ENCODE assay signal across 24 cellular contexts in the genomic region with DNA sequence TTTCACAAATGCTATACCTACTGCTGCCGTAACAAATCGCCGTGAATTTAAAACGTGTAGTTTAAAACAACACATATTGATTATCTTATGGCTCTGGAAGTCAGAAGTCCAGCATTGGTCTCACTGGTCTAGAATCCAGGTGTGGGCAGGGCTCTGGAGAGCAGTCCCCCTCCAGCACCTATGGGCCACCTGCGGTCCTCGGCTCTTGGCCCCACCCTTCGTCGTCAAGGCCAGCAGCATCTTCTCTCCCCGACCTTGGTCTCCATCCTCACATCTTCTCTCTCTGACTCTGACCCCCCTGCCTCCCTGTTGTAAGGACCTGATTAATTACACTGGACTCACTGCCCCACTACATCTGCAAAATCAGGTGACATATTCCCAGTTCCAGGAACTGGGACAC.
"Had no signal": no experiment of that assay in that cellular context is flagged by ENCODE, and none has a peak within 500 bp of the region (broad histone marks: within the 10 kb centered on the region; RNA-seq: fewer than 3 reads in every experiment).

No MANE protein-coding gene starts in this region.

- H3K4me1 ChIP-seq: left lung, upper lobe of right lung had no signal

- DNase-seq: activated B cell treated with CpG ODN at 0.5 μM for 24 hours; activated CD4-positive, alpha-beta T cell treated with anti-CD3 and anti-CD28 coated beads for 36 hours; activated CD4-positive, alpha-beta T cell treated with anti-CD3 and anti-CD28 coated beads, Interleukin-2, amount 50 U/mL, for 4 hours; activated CD8-positive, alpha-beta memory T cell treated with anti-CD3 and anti-CD28 coated beads for 24 hours; activated CD8-positive, alpha-beta memory T cell treated with anti-CD3 and anti-CD28 coated beads, Interleukin-2, amount 50 U/mL, for 4 hours; activated naive CD4-positive, alpha-beta T cell; activated naive CD8-positive, alpha-beta T cell treated with anti-CD3 and anti-CD28 coated beads, Interleukin-2, amount 50 U/mL, for 24 hours; activated T-cell treated with anti-CD3 and anti-CD28 coated beads, Interleukin-2, amount 50 U/mL, for 24 hours; caudate nucleus; dermis blood vessel endothelial cell; effector CD8-positive, alpha-beta T cell; erythroblast; foreskin fibroblast; retina; stimulated activated CD4-positive, alpha-beta T cell treated with anti-CD3 and anti-CD28 coated beads, Interleukin-4, amount 100 ng/mL, for 24 hours; stimulated activated naive CD4-positive, alpha-beta T cell treated with Interleukin-2 at 50 U/mL for 16 hours; T1000; upper lobe of right lung had no signal

- H3K36me3 ChIP-seq: left lung, upper lobe of right lung had no signal

- H3K4me1 Mint-ChIP-seq: activated B cell treated with CpG ODN at 0.5 μM for 24 hours; activated CD4-positive, alpha-beta T cell treated with anti-CD3 and anti-CD28 coated beads for 36 hours; activated naive CD8-positive, alpha-beta T cell treated with anti-CD3 and anti-CD28 coated beads, Interleukin-2, amount 50 U/mL, for 24 hours; activated T-helper 17 cell treated with anti-CD3 and anti-CD28 coated beads, Interleukin-2, amount 50 U/mL, for 72 hours had no signal

- H3K27ac Mint-ChIP-seq: activated B cell treated with CpG ODN at 0.5 μM for 24 hours; activated CD4-positive, alpha-beta T cell treated with anti-CD3 and anti-CD28 coated beads for 36 hours; activated naive CD8-positive, alpha-beta T cell treated with anti-CD3 and anti-CD28 coated beads, Interleukin-2, amount 50 U/mL, for 24 hours; activated T-cell treated with anti-CD3 and anti-CD28 coated beads, Interleukin-2, amount 50 U/mL, for 24 hours; activated T-helper 17 cell treated with anti-CD3 and anti-CD28 coated beads, Interleukin-2, amount 50 U/mL, for 72 hours; natural killer cell treated with Interleukin-12 subunit alpha and Interleukin-12 subunit beta and Interleukin-15 and Interleukin-18, amount 100 ng/mL, for 72 hours; progenitor cell of endocrine pancreas; T-helper 1 cell treated with Interleukin-12 subunit alpha and Interleukin-12 subunit beta and Interleukin-4 antibody, amounts not matched to agents 30 μg/mL and 1 μg/mL, for 36 hours had no signal

- H3K36me3 Mint-ChIP-seq: brain; natural killer cell treated with Interleukin-12 subunit alpha and Interleukin-12 subunit beta and Interleukin-15 and Interleukin-18, amount 100 ng/mL, for 72 hours had no signal

- H3K27ac ChIP-seq: left lung, upper lobe of right lung had no signal

- H3K4me3 Mint-ChIP-seq: activated B cell treated with CpG ODN at 0.5 μM for 24 hours; activated CD4-positive, alpha-beta T cell treated with anti-CD3 and anti-CD28 coated beads for 36 hours; activated naive CD8-positive, alpha-beta T cell treated with anti-CD3 and anti-CD28 coated beads, Interleukin-2, amount 50 U/mL, for 24 hours; activated T-cell treated with anti-CD3 and anti-CD28 coated beads, Interleukin-2, amount 50 U/mL, for 24 hours; activated T-helper 17 cell treated with anti-CD3 and anti-CD28 coated beads, Interleukin-2, amount 50 U/mL, for 72 hours; brain; natural killer cell treated with Interleukin-12 subunit alpha and Interleukin-12 subunit beta and Interleukin-15 and Interleukin-18, amount 100 ng/mL, for 72 hours; T-helper 1 cell treated with Interleukin-12 subunit alpha and Interleukin-12 subunit beta and Interleukin-4 antibody, amounts not matched to agents 30 μg/mL and 1 μg/mL, for 36 hours had no signal

- H3K9me3 ChIP-seq: upper lobe of right lung had no signal

- ATAC-seq: activated CD4-positive, alpha-beta T cell treated with anti-CD3 and anti-CD28 coated beads for 36 hours; activated naive CD8-positive, alpha-beta T cell treated with anti-CD3 and anti-CD28 coated beads, Interleukin-2, amount 50 U/mL, for 24 hours; activated T-helper 17 cell treated with anti-CD3 and anti-CD28 coated beads, Interleukin-2, amount 50 U/mL, for 72 hours; left lung; natural killer cell treated with Interleukin-12 subunit alpha and Interleukin-12 subunit beta and Interleukin-15 and Interleukin-18, amount 100 ng/mL, for 72 hours; upper lobe of right lung had no signal

- H3K4me3 ChIP-seq: left lung, upper lobe of right lung had no signal

- H3K9me3 Mint-ChIP-seq: activated T-helper 17 cell treated with anti-CD3 and anti-CD28 coated beads, Interleukin-2, amount 50 U/mL, for 72 hours; natural killer cell treated with Interleukin-12 subunit alpha and Interleukin-12 subunit beta and Interleukin-15 and Interleukin-18, amount 100 ng/mL, for 72 hours; T-helper 1 cell treated with Interleukin-12 subunit alpha and Interleukin-12 subunit beta and Interleukin-4 antibody, amounts not matched to agents 30 μg/mL and 1 μg/mL, for 36 hours had no signal

- H3K27me3 Mint-ChIP-seq: activated naive CD8-positive, alpha-beta T cell treated with anti-CD3 and anti-CD28 coated beads, Interleukin-2, amount 50 U/mL, for 24 hours; activated T-helper 17 cell treated with anti-CD3 and anti-CD28 coated beads, Interleukin-2, amount 50 U/mL, for 72 hours had no signal
